ENCODE assay signal across 26 cellular contexts in genomic region chr1:39152923-39153322, GRCh38. TPM values are rescaled to one million over a fixed set of nuclear protein-coding genes. Genes with fewer than 3 reads are reported as not detected.
A peak's percentile ranks its signal among the peaks of the same experiment; 100 is the strongest.
DNase-seq lines count a peak whose midpoint lies in the region; ATAC-seq and TF ChIP-seq lines count a peak whose summit lies in the region.
"Had no signal": no experiment of that assay in that cellular context is flagged by ENCODE, and none has a peak within 500 bp of the region (broad histone marks: within the 10 kb centered on the region; RNA-seq: fewer than 3 reads in every experiment).

No MANE protein-coding gene starts in this region.

- H3K27ac ChIP-seq in GM23338 (ENCODE audit: low read depth) = peak overlapping the region; percentile 75
- H3K27ac ChIP-seq in ascending aorta = peak overlapping the region; percentile 57 to 60
- peak overlapping the region; percentile 12 for H3K27ac ChIP-seq in rectal smooth muscle tissue (ENCODE audit: low read depth, low read length)
- H3K27ac ChIP-seq: hepatocyte had no signal

- no peak overlapping the region for H3K27ac Mint-ChIP-seq in GM23338
- H3K27ac Mint-ChIP-seq: activated CD4-positive, alpha-beta memory T cell treated with anti-CD3 and anti-CD28 coated beads for 36 hours; stimulated activated naive CD8-positive, alpha-beta T cell treated with anti-CD3 and anti-CD28 coated beads, Interleukin-15, amount 100 ng/mL, for 72 hours had no signal

- H3K4me1 Mint-ChIP-seq in GM23338 = peaks cover 70% of the 10 kb centered on the region

- TF ChIP-seq CTCF in GM23338 (conservative IDR thresholded peaks at IDR 0.05; ENCODE audit: low read depth in 2 of 2) (no peak), ascending aorta (IDR thresholded peaks at IDR 0.05) (no peak)

- H3K4me1 ChIP-seq in GM23338 (ENCODE audit: insufficient read depth) = peaks cover 79% of the 10 kb centered on the region
- H3K4me1 ChIP-seq in ascending aorta = peaks cover 20 to 45% of the 10 kb centered on the region in 2 donors
- H3K4me1 ChIP-seq in rectal smooth muscle tissue (ENCODE audit: control insufficient read depth, insufficient read depth, low read length) = peaks cover 36% of the 10 kb centered on the region
- H3K4me1 ChIP-seq: Caco-2 had no signal

- H3K9me3 Mint-ChIP-seq in GM23338 = no peaks in the 10 kb centered on the region
- H3K9me3 Mint-ChIP-seq: activated CD4-positive, alpha-beta memory T cell treated with anti-CD3 and anti-CD28 coated beads for 36 hours; IgD-negative memory B cell; stimulated activated naive CD8-positive, alpha-beta T cell treated with anti-CD3 and anti-CD28 coated beads, Interleukin-15, amount 100 ng/mL, for 72 hours had no signal

- H3K4me3 ChIP-seq in GM23338 (no peak overlapping the region), ascending aorta (no peak overlapping the region), rectal smooth muscle tissue (ENCODE audit: low read length) (no peak overlapping the region)
- H3K4me3 ChIP-seq: A549, GM12878, hepatocyte had no signal

- no peaks in the 10 kb centered on the region for H3K27me3 Mint-ChIP-seq in GM23338 (ENCODE audit: insufficient read depth, low read depth, poor library complexity)
- H3K27me3 Mint-ChIP-seq: activated CD4-positive, alpha-beta memory T cell treated with anti-CD3 and anti-CD28 coated beads for 36 hours; IgD-negative memory B cell; stimulated activated naive CD8-positive, alpha-beta T cell treated with anti-CD3 and anti-CD28 coated beads, Interleukin-15, amount 100 ng/mL, for 72 hours had no signal

- no peaks in the 10 kb centered on the region for H3K9me2 ChIP-seq in GM23338 (ENCODE audit: insufficient read depth)

- H3K36me3 ChIP-seq in GM23338 (ENCODE audit: insufficient read depth) (no peaks in the 10 kb centered on the region), ascending aorta (no peaks in the 10 kb centered on the region), rectal smooth muscle tissue (ENCODE audit: control insufficient read depth, insufficient read depth, low read length) (no peaks in the 10 kb centered on the region)
- H3K36me3 ChIP-seq: BE2C had no signal

- H4K20me1 ChIP-seq in GM23338 (replicated peaks; ENCODE audit: insufficient read depth) = no peaks in the 10 kb centered on the region

- intact Hi-C loops in ascending aorta (cut with DNase I) = no loop called here

- no peak overlapping the region for H3K9ac ChIP-seq in rectal smooth muscle tissue (ENCODE audit: low read length)

- no peak for DNase-seq in GM23338 (ENCODE audit: low spot score)
- no peak for DNase-seq in ascending aorta (ENCODE audit: low spot score in 2 of 2)
- no peak for DNase-seq in left lobe of liver (ENCODE audit: low spot score)
- no peak for DNase-seq in activated effector memory CD4-positive, alpha-beta T cell treated with anti-CD3 and anti-CD28 coated beads, Interleukin-2, amount 50 U/mL, for 16 hours
- DNase-seq in NCI-H2029 (lab: John Stamatoyannopoulos, UW) = no peak
- DNase-seq: activated CD4-positive, alpha-beta memory T cell treated with anti-CD3 and anti-CD28 coated beads for 36 hours; activated CD4-positive, CD25-positive, alpha-beta regulatory T cell; BE2C; Caco-2; DMS79 treated with DMSO at 0.1 percent for 48 hours; erythroblast; foreskin keratinocyte; NCI-H1105; NCI-H2171; NCI-H524 treated with DMSO at 0.1 percent for 48 hours; RPMI8226; stimulated activated CD4-positive, alpha-beta T cell treated with anti-CD3 and anti-CD28 coated beads, Interleukin-12 subunit alpha, Interleukin-12 subunit beta, amount 100 ng/mL, for 4 hours; stimulated activated naive CD8-positive, alpha-beta T cell treated with anti-CD3 and anti-CD28 coated beads, Interleukin-15, amount 100 ng/mL, for 72 hours; T1000 had no signal

- peaks cover 100% of the 10 kb centered on the region for H3K79me2 ChIP-seq in GM23338 (replicated peaks; ENCODE audit: insufficient read depth)

- H3K27me3 ChIP-seq in GM23338 (ENCODE audit: insufficient read depth) (no peaks in the 10 kb centered on the region), ascending aorta (no peaks in the 10 kb centered on the region), rectal smooth muscle tissue (ENCODE audit: control insufficient read depth, insufficient read depth, low read length) (no peaks in the 10 kb centered on the region)
- H3K27me3 ChIP-seq: BE2C, foreskin keratinocyte, hepatocyte had no signal

- H3K9me3 ChIP-seq in ascending aorta = no peaks in the 10 kb centered on the region
- H3K9me3 ChIP-seq: A549, BE2C, Caco-2 had no signal

- no peak overlapping the region for H2AFZ ChIP-seq in GM23338
- H2AFZ ChIP-seq: hepatocyte had no signal

- H3K4me2 ChIP-seq in GM23338 = peak overlapping the region; percentile 60
- H3K4me2 ChIP-seq: hepatocyte had no signal

- peaks cover 2% of the 10 kb centered on the region for H3F3A ChIP-seq in GM23338 (replicated peaks; ENCODE audit: low read depth)

- ATAC-seq in GM23338 = no peak
- peak; percentile 47 for ATAC-seq in left lobe of liver
- no peak for ATAC-seq in HG03565 (IDR thresholded peaks at IDR 0.05; ENCODE audit: unreplicated experiment)
- no peak for ATAC-seq in HG03097 (IDR thresholded peaks at IDR 0.05; ENCODE audit: low FRiP score, unreplicated experiment)
- ATAC-seq: A549; foreskin keratinocyte; GM12878; stimulated activated naive CD8-positive, alpha-beta T cell treated with anti-CD3 and anti-CD28 coated beads, Interleukin-15, amount 100 ng/mL, for 72 hours had no signal

- no peak overlapping the region for H3K4me3 Mint-ChIP-seq in GM23338
- H3K4me3 Mint-ChIP-seq: activated CD4-positive, alpha-beta memory T cell treated with anti-CD3 and anti-CD28 coated beads for 36 hours; IgD-negative memory B cell; stimulated activated naive CD8-positive, alpha-beta T cell treated with anti-CD3 and anti-CD28 coated beads, Interleukin-15, amount 100 ng/mL, for 72 hours had no signal

- H3K36me3 Mint-ChIP-seq in GM23338 (ENCODE audit: low read depth) = peaks cover 8% of the 10 kb centered on the region
- H3K36me3 Mint-ChIP-seq: activated CD4-positive, alpha-beta memory T cell treated with anti-CD3 and anti-CD28 coated beads for 36 hours; IgD-negative memory B cell had no signal

TF ChIP-seq in GM23338, 12 proteins besides CTCF, POLR2A, EP300 and RAD21 (continues in another document):
- TF ChIP-seq ZNF114 (CRISPR knock-in tag; IDR thresholded peaks at IDR 0.05) = no peak
- TF ChIP-seq NANOG (IDR thresholded peaks at IDR 0.05; ENCODE audit: borderline replicate concordance) = no peak
- no peak for TF ChIP-seq ZNF462 (CRISPR knock-in tag; IDR thresholded peaks at IDR 0.05)
- TF ChIP-seq STAT1 (IDR thresholded peaks at IDR 0.05; ENCODE audit: unreplicated experiment) = no peak

RNA-seq across cellular contexts. Expression of gene MACF1, which starts 51.6 kb away (rescaled TPM):
- 317 and 399 TPM in 2 replicates for total RNA-seq in GM23338 (2014; rRNA removed; shearing (Covaris generic))
- 87.3 and 104 TPM in 2 replicates for polyA plus RNA-seq in GM23338 (2016; fragmentation: Nextera tagmentation; extraction: Ambion mirVana)
- total RNA-seq in ascending aorta (279 TPM), left lobe of liver (89.9 TPM)

Comparison
In these comparisons a context has a peak if more than half of its experiments do, and no peak if none do; other contexts are left out.
1. H3K27ac ChIP-seq: peak in every context shown above with its lines; median percentile 75 in GM23338; 58 in ascending aorta; 12 in rectal smooth muscle tissue.